Comparison of ENCODE assay signal across 9 cellular contexts in genomic region chr18:54647176-54647575, GRCh38. TPM values are rescaled to one million over a fixed set of nuclear protein-coding genes. Genes with fewer than 3 reads are reported as not detected.
A peak's percentile ranks its signal among the peaks of the same experiment; 100 is the strongest.
DNase-seq lines count a peak whose midpoint lies in the region; ATAC-seq, FAIRE-seq and TF ChIP-seq lines count a peak whose summit lies in the region.
"Had no signal": no experiment of that assay in that cellular context is flagged by ENCODE, and none has a peak within 500 bp of the region (broad histone marks: within the 10 kb centered on the region; RNA-seq: fewer than 3 reads in every experiment).

No MANE protein-coding gene starts in this region.

- DNase-seq in cardiac muscle cell (ENCODE audit: low read depth in 1 of 2, low spot score in 1 of 2) (peak; percentile 51 to 56), heart right ventricle (no peak), NCI-H69 (lab: John Stamatoyannopoulos, UW) (peak; percentile 80), esophagus squamous epithelium (lab: John Stamatoyannopoulos, UW) (no peak), urothelium cell line (ENCODE audit: low spot score) (peak; percentile 13)
- DNase-seq in CD4-positive, alpha-beta memory T cell: no peak

- H3K9me3 ChIP-seq in cardiac muscle cell (ENCODE audit: low read depth): no peaks in the 10 kb centered on the region
- no peaks in the 10 kb centered on the region for H3K9me3 ChIP-seq in heart right ventricle
- no peaks in the 10 kb centered on the region for H3K9me3 ChIP-seq in esophagus squamous epithelium
- no peaks in the 10 kb centered on the region for H3K9me3 ChIP-seq in CD4-positive, alpha-beta memory T cell (ENCODE audit: control insufficient read depth in 1 of 2, low read length in 2 of 2)
- no peaks in the 10 kb centered on the region for H3K9me3 ChIP-seq in gastroesophageal sphincter
- H3K9me3 ChIP-seq: SJSA1 had no signal

- H3K27ac ChIP-seq in cardiac muscle cell (no peak overlapping the region), heart right ventricle (no peak overlapping the region), esophagus squamous epithelium (no peak overlapping the region), gastroesophageal sphincter (no peak overlapping the region)
- no peak overlapping the region for H3K27ac ChIP-seq in CD4-positive, alpha-beta memory T cell (ENCODE audit: low read depth, low read length)
- H3K27ac ChIP-seq: SJSA1 had no signal

- no peak for FAIRE-seq in urothelium cell line (lab: Jason Lieb, UNC)

- H3K4me3 ChIP-seq in cardiac muscle cell (no peak overlapping the region), heart right ventricle (no peak overlapping the region), esophagus squamous epithelium (no peak overlapping the region), gastroesophageal sphincter (no peak overlapping the region)
- H3K4me3 ChIP-seq in CD4-positive, alpha-beta memory T cell (ENCODE audit: low read length in 2 of 2): no peak overlapping the region
- H3K4me3 ChIP-seq: SJSA1 had no signal

- 14 to 15% methylated on average over 2 of the region's 2 CpGs for WGBS in heart right ventricle, 2 donors
- WGBS in esophagus squamous epithelium, 2 donors: 4 to 5% methylated on average over 2 of the region's 2 CpGs
- WGBS in gastroesophageal sphincter (ENCODE audit: low coverage in 1 of 2), 2 donors: 8 to 13% methylated on average over 2 of the region's 2 CpGs

- no peaks in the 10 kb centered on the region for H3K9me3 Mint-ChIP-seq in CD4-positive, alpha-beta memory T cell

- H3K4me1 Mint-ChIP-seq in CD4-positive, alpha-beta memory T cell: no peaks in the 10 kb centered on the region

- POLR2A ChIA-PET in CD4-positive, alpha-beta memory T cell (lab: Charles Lee; ENCODE audit: partially characterized antibody): no interaction called here

- no peak for TF ChIP-seq EP300 in gastroesophageal sphincter (IDR thresholded peaks at IDR 0.05)

- CTCF ChIA-PET in CD4-positive, alpha-beta memory T cell (lab: Charles Lee; ENCODE audit: partially characterized antibody): no interaction called here

- ATAC-seq in heart right ventricle: no peak
- ATAC-seq in GM21529 (IDR thresholded peaks at IDR 0.05; ENCODE audit: unreplicated experiment): no peak
- ATAC-seq in gastroesophageal sphincter: no peak

- no peaks in the 10 kb centered on the region for H3K27me3 ChIP-seq in cardiac muscle cell
- peaks cover 0 to 12% (median 0%) of the 10 kb centered on the region in 7 donors for H3K27me3 ChIP-seq in heart right ventricle
- no peaks in the 10 kb centered on the region for H3K27me3 ChIP-seq in esophagus squamous epithelium
- no peaks in the 10 kb centered on the region for H3K27me3 ChIP-seq in CD4-positive, alpha-beta memory T cell (ENCODE audit: insufficient read depth, low read length)
- H3K27me3 ChIP-seq in gastroesophageal sphincter: no peaks in the 10 kb centered on the region
- H3K27me3 ChIP-seq: SJSA1 had no signal

- no peaks in the 10 kb centered on the region for H3K36me3 ChIP-seq in cardiac muscle cell
- no peaks in the 10 kb centered on the region for H3K36me3 ChIP-seq in heart right ventricle
- H3K36me3 ChIP-seq in esophagus squamous epithelium: no peaks in the 10 kb centered on the region
- H3K36me3 ChIP-seq in CD4-positive, alpha-beta memory T cell (ENCODE audit: insufficient read depth, low read length): no peaks in the 10 kb centered on the region
- no peaks in the 10 kb centered on the region for H3K36me3 ChIP-seq in gastroesophageal sphincter
- H3K36me3 ChIP-seq: SJSA1 had no signal

- TF ChIP-seq CTCF in cardiac muscle cell (IDR thresholded peaks at IDR 0.05; ENCODE audit: low read depth, low read length) (peak; percentile 52), heart right ventricle (IDR thresholded peaks at IDR 0.05) (peak in 2 of 9 donors; percentile 6 to 15), esophagus squamous epithelium (IDR thresholded peaks at IDR 0.05) (peak in 5 of 6 experiments; percentile 20 to 65 (median 49)), gastroesophageal sphincter (IDR thresholded peaks at IDR 0.05) (no peak)

- TF ChIP-seq POLR2A in esophagus squamous epithelium (IDR thresholded peaks at IDR 0.05): no peak
- TF ChIP-seq POLR2A in gastroesophageal sphincter (IDR thresholded peaks at IDR 0.05): no peak

- intact Hi-C loops in heart right ventricle (cut with DNase I): loop anchor here in 1 of 10 donors (10.0 kb wide), 1 partner anchor 252 kb away; no protein-coding TSS in a partner anchor
- intact Hi-C loops in esophagus squamous epithelium (cut with DNase I): loop anchor here (10.0 kb wide), 1 partner anchor 92 kb away; no protein-coding TSS in a partner anchor
- intact Hi-C loops in CD4-positive, alpha-beta memory T cell (cut with micrococcal nuclease): no loop called here

- H3K27me3 Mint-ChIP-seq in CD4-positive, alpha-beta memory T cell: peaks cover 7 to 10% of the 10 kb centered on the region in 2 donors

- H3K27ac Mint-ChIP-seq in CD4-positive, alpha-beta memory T cell: no peak overlapping the region

- no peaks in the 10 kb centered on the region for H3K4me1 ChIP-seq in cardiac muscle cell (ENCODE audit: low read depth)
- no peaks in the 10 kb centered on the region for H3K4me1 ChIP-seq in heart right ventricle
- H3K4me1 ChIP-seq in esophagus squamous epithelium: peaks cover 0 to 3% (median 0%) of the 10 kb centered on the region in 3 donors
- no peaks in the 10 kb centered on the region for H3K4me1 ChIP-seq in CD4-positive, alpha-beta memory T cell (ENCODE audit: insufficient read depth, low read length)
- no peaks in the 10 kb centered on the region for H3K4me1 ChIP-seq in gastroesophageal sphincter
- H3K4me1 ChIP-seq: SJSA1 had no signal

- no peaks in the 10 kb centered on the region for H3K36me3 Mint-ChIP-seq in CD4-positive, alpha-beta memory T cell

- H3K4me3 Mint-ChIP-seq in CD4-positive, alpha-beta memory T cell: no peak overlapping the region

RNA-seq across cellular contexts. Expression of gene DYNAP, which starts 56.1 kb away (rescaled TPM):
- total RNA-seq in cardiac muscle cell (not detected in 2 replicates), heart right ventricle (not detected), esophagus squamous epithelium (10 to 100 TPM in 2 of 4 donors, 1 to 10 TPM in 2; 5.2 to 38.5 (median 15.6) TPM), gastroesophageal sphincter (1 to 10 TPM in 1 of 4 donors, not detected in 3; 4.9 TPM)
- polyA plus RNA-seq in cardiac muscle cell (not detected in 2 replicates), heart right ventricle (not detected)
- not detected for total RNA-seq in CD4-positive, alpha-beta memory T cell
- polyA plus RNA-seq in CD4-positive, alpha-beta memory T cell: not detected
- total RNA-seq: SJSA1 had no signal

Comparison
In these comparisons a context has a peak if more than half of its experiments do, and no peak if none do; other contexts are left out.
1. DNase-seq: peak in cardiac muscle cell (2 of 2), NCI-H69 (single experiment) and urothelium cell line (single experiment); none in heart right ventricle (0 of 2), esophagus squamous epithelium (single experiment) and CD4-positive, alpha-beta memory T cell (0 of 5).
2. CTCF ChIP-seq: peak in cardiac muscle cell (single experiment) and esophagus squamous epithelium (5 of 6); none in gastroesophageal sphincter (0 of 4).